25 cellular contexts compared by ENCODE assay signal in genomic region chr5:95172659-95173058, GRCh38.
"Had no signal": no experiment of that assay in that cellular context is flagged by ENCODE, and none has a peak within 500 bp of the region (broad histone marks: within the 10 kb centered on the region; RNA-seq: fewer than 3 reads in every experiment).

No MANE protein-coding gene starts in this region.

- H3K4me3 Mint-ChIP-seq: memory B cell; mesothelial cell of epicardium; naive B cell; nephron; stimulated activated naive B cell treated with anti-CD40 and anti-IgM and Interleukin-4, amounts not matched to agents 10 μg/mL and 1 μg/mL and 100 μg/mL, for 72 hours; stimulated activated naive CD8-positive, alpha-beta T cell treated with anti-CD3 and anti-CD28 coated beads, Interleukin-15, Interleukin-2, amounts not matched to agents 100 ng/mL and 50 ng/mL, for 24 hours had no signal

- H3K36me3 ChIP-seq: gastrocnemius medialis, ovary, sigmoid colon, spleen, thoracic aorta, tibial nerve, upper lobe of left lung had no signal

- ATAC-seq: gastrocnemius medialis; left lobe of liver; mucosa of descending colon; psoas muscle; right cardiac atrium; stimulated activated naive B cell treated with anti-CD40 and anti-IgM and Interleukin-4, amounts not matched to agents 10 μg/mL and 1 μg/mL and 100 μg/mL, for 72 hours had no signal

- DNase-seq: dorsolateral prefrontal cortex; effector CD4-positive, alpha-beta T cell; gastrocnemius medialis; head of caudate nucleus; kidney; mucosa of descending colon; naive B cell; nucleus accumbens; ovary; posterior cingulate gyrus; psoas muscle; right cardiac atrium; sigmoid colon; spleen; stimulated activated CD4-positive, alpha-beta T cell treated with anti-CD3 and anti-CD28 coated beads, Interleukin-2, amount 100 ng/mL, for 48 hours; stimulated activated naive B cell treated with anti-CD40 and anti-IgM and Interleukin-4, amounts not matched to agents 10 μg/mL and 1 μg/mL and 100 μg/mL, for 72 hours; upper lobe of left lung had no signal

- H3K27me3 Mint-ChIP-seq: memory B cell; stimulated activated naive B cell treated with anti-CD40 and anti-IgM and Interleukin-4, amounts not matched to agents 10 μg/mL and 1 μg/mL and 100 μg/mL, for 72 hours; stimulated activated naive CD8-positive, alpha-beta T cell treated with anti-CD3 and anti-CD28 coated beads, Interleukin-15, Interleukin-2, amounts not matched to agents 100 ng/mL and 50 ng/mL, for 24 hours had no signal

- H3K27ac ChIP-seq: dorsolateral prefrontal cortex, gastrocnemius medialis, ovary, psoas muscle, sigmoid colon, spleen, thoracic aorta, tibial nerve, upper lobe of left lung had no signal

- H3K36me3 Mint-ChIP-seq: memory B cell; mesothelial cell of epicardium; stimulated activated naive B cell treated with anti-CD40 and anti-IgM and Interleukin-4, amounts not matched to agents 10 μg/mL and 1 μg/mL and 100 μg/mL, for 72 hours had no signal

- H3K9me3 ChIP-seq: gastrocnemius medialis, mucosa of descending colon, ovary, psoas muscle, sigmoid colon, thoracic aorta, upper lobe of left lung had no signal

- H3K4me3 ChIP-seq: dorsolateral prefrontal cortex, gastrocnemius medialis, lung, mucosa of descending colon, ovary, psoas muscle, sigmoid colon, spleen, thoracic aorta, tibial nerve, upper lobe of left lung had no signal

- H3K4me1 Mint-ChIP-seq: mesothelial cell of epicardium; nephron; stimulated activated naive B cell treated with anti-CD40 and anti-IgM and Interleukin-4, amounts not matched to agents 10 μg/mL and 1 μg/mL and 100 μg/mL, for 72 hours had no signal

- H3K27me3 ChIP-seq: dorsolateral prefrontal cortex, gastrocnemius medialis, ovary, sigmoid colon, spleen, tibial nerve, upper lobe of left lung had no signal

- H3K4me1 ChIP-seq: gastrocnemius medialis, psoas muscle, sigmoid colon, spleen, upper lobe of left lung had no signal

- H3K27ac Mint-ChIP-seq: memory B cell; mesothelial cell of epicardium; naive B cell; nephron; stimulated activated naive B cell treated with anti-CD40 and anti-IgM and Interleukin-4, amounts not matched to agents 10 μg/mL and 1 μg/mL and 100 μg/mL, for 72 hours; stimulated activated naive CD8-positive, alpha-beta T cell treated with anti-CD3 and anti-CD28 coated beads, Interleukin-15, Interleukin-2, amounts not matched to agents 100 ng/mL and 50 ng/mL, for 24 hours had no signal
